9 cellular contexts compared by ENCODE assay signal in genomic region chr1:52603301-52603675, GRCh38. TPM values are rescaled to one million over a fixed set of nuclear protein-coding genes. Genes with fewer than 3 reads are reported as not detected.
A peak's percentile ranks its signal among the peaks of the same experiment; 100 is the strongest.
DNase-seq lines count a peak whose midpoint lies in the region; TF ChIP-seq lines count a peak whose summit lies in the region.
"Had no signal": no experiment of that assay in that cellular context is flagged by ENCODE, and none has a peak within 500 bp of the region (broad histone marks: within the 10 kb centered on the region; RNA-seq: fewer than 3 reads in every experiment).

No MANE protein-coding gene starts in this region.

- DNase-seq in BJ (ENCODE audit: low read depth) (no peak), dorsolateral prefrontal cortex (peak in 1 of 10 donors; percentile 6), ovary (peak in 4 of 5 donors; percentile 16 to 43 (median 24)), NCI-H1930 (lab: John Stamatoyannopoulos, UW) (no peak), D341Med (ENCODE audit: low spot score) (no peak), NCI-H345 (lab: John Stamatoyannopoulos, UW) (no peak), NCI-H2171 treated with DMSO at 0.1 percent for 48 hours (lab: John Stamatoyannopoulos, UW) (no peak)

- H3K27me3 ChIP-seq in BJ (ENCODE audit: control insufficient read depth, insufficient read depth, low read length), result no peaks in the 10 kb centered on the region
- H3K27me3 ChIP-seq in dorsolateral prefrontal cortex, result no peaks in the 10 kb centered on the region
- H3K27me3 ChIP-seq in ovary, result no peaks in the 10 kb centered on the region

- TF ChIP-seq EP300 in ovary (IDR thresholded peaks at IDR 0.05), result no peak

- H3K4me1 ChIP-seq in ovary (ENCODE audit: insufficient read depth), result peaks cover 17% of the 10 kb centered on the region

- TF ChIP-seq CTCF in BJ (IDR thresholded peaks at IDR 0.05; ENCODE audit: insufficient read depth, low read depth, low read length) (no peak), dorsolateral prefrontal cortex (IDR thresholded peaks at IDR 0.05 in 54 of 56, conservative IDR thresholded peaks at IDR 0.05 in 2 of 56; ENCODE audit: low read depth in 1 of 56, partially characterized antibody in 56 of 56) (no peak), ovary (IDR thresholded peaks at IDR 0.05) (no peak)

- H3K9me3 Mint-ChIP-seq in IgD-negative memory B cell, result no peaks in the 10 kb centered on the region

- H3K36me3 Mint-ChIP-seq in IgD-negative memory B cell, result peaks cover 8% of the 10 kb centered on the region

- H3K4me3 Mint-ChIP-seq in IgD-negative memory B cell, result peak overlapping the region; percentile 86 to 99 (median 93)

- no peak for TF ChIP-seq POLR2A in ovary (IDR thresholded peaks at IDR 0.05)

- H3K4me1 Mint-ChIP-seq in IgD-negative memory B cell, result peaks cover 29 to 39% (median 36%) of the 10 kb centered on the region in 3 donors

- H3K4me3 ChIP-seq in BJ (ENCODE audit: low read depth, low read length), result peak overlapping the region; percentile 36; the same call in 1 of the 2 replicates
- H3K4me3 ChIP-seq in dorsolateral prefrontal cortex, result peak overlapping the region in 51 of 59 donors; percentile 39 to 82 (median 71)
- H3K4me3 ChIP-seq in ovary, result no peak overlapping the region

- H3K27ac ChIP-seq in dorsolateral prefrontal cortex (peak overlapping the region in 31 of 59 donors; percentile 3 to 87 (median 71)), ovary (peak overlapping the region in 1 of 2 donors; percentile 87)

- POLR2A ChIA-PET in BJ (lab: Charles Lee), result no interaction called here

- intact Hi-C loops in dorsolateral prefrontal cortex (cut with DNase I), result loop anchor here (2.0 to 5.0 kb wide), 2 partner anchors 50 to 51 kb away; partner anchors contain the start of gene TUT4 (in 2 of the 2)
- intact Hi-C loops in ovary (cut with DNase I), result no loop called here

- H3K36me3 ChIP-seq in BJ (ENCODE audit: control insufficient read depth, insufficient read depth, low read length), result no peaks in the 10 kb centered on the region
- H3K36me3 ChIP-seq in ovary, result no peaks in the 10 kb centered on the region

- no peaks in the 10 kb centered on the region for H3K27me3 Mint-ChIP-seq in IgD-negative memory B cell

- H3K9me3 ChIP-seq in ovary, result no peaks in the 10 kb centered on the region

- WGBS in ovary, 3 donors, result 26 to 44% (median 36%) methylated on average over 7 of the region's 7 CpGs

- CTCF ChIA-PET in BJ (lab: Yijun Ruan, JAX), result interaction anchor here (0.5 kb wide), 1 partner anchor 39 kb away, joined by 3 read pairs; no protein-coding TSS in a partner anchor

- peak overlapping the region; percentile 79 to 95 (median 91) for H3K27ac Mint-ChIP-seq in IgD-negative memory B cell

RNA-seq across cellular contexts. Expression of gene GPX7, which starts 1.1 kb away (rescaled TPM):
- 40.6 and 44.5 TPM in 2 replicates for polyA plus RNA-seq in BJ (2011; rRNA removed)
- polyA minus RNA-seq in BJ (2011; rRNA and poly(A)+ RNA removed), result 14.2 and 28.9 TPM in 2 replicates
- polyA plus RNA-seq in IgD-negative memory B cell, result 28.3 TPM
- total RNA-seq in dorsolateral prefrontal cortex, result 1 to 10 TPM; 2.3 to 9.0 (median 5.6) TPM
- 10 to 100 TPM; 10.3 to 22.1 (median 13.1) TPM for total RNA-seq in ovary
- 10 to 100 TPM; 23.1 to 23.7 TPM for polyA plus RNA-seq in ovary

RNA-seq across cellular contexts. Expression of gene SHISAL2A, which starts 29.7 kb away (rescaled TPM):
- polyA plus RNA-seq in BJ (2011; rRNA removed) (not detected in 2 replicates), IgD-negative memory B cell (17.6 TPM), ovary (not detected)
- polyA minus RNA-seq in BJ (2011; rRNA and poly(A)+ RNA removed), result not detected in 2 replicates
- total RNA-seq in dorsolateral prefrontal cortex (1 to 10 TPM in 42 of 120 experiments, under 1 TPM in 49, not detected in 29; 0.28 to 3.2 (median 0.99) TPM), ovary (under 1 TPM in 4 of 7 donors, not detected in 3; 0.12 to 0.69 (median 0.34) TPM)
- total RNA-seq: renal cortical epithelial cell had no signal

RNA-seq across cellular contexts. Expression of gene TUT4, which starts 50.4 kb away (rescaled TPM):
- 17.6 and 27.9 TPM in 2 replicates for polyA plus RNA-seq in BJ (2011; rRNA removed)
- 7.4 and 8.7 TPM in 2 replicates for polyA minus RNA-seq in BJ (2011; rRNA and poly(A)+ RNA removed)
- polyA plus RNA-seq in IgD-negative memory B cell, result 46.3 TPM
- total RNA-seq in dorsolateral prefrontal cortex, result 100 to 1,000 TPM in 4 of 120 experiments, 10 to 100 TPM in 116; 50.8 to 116 (median 76.8) TPM
- total RNA-seq in ovary, result 10 to 100 TPM; 60.7 to 90.5 (median 79.6) TPM
- 10 to 100 TPM; 35.6 to 41.1 TPM for polyA plus RNA-seq in ovary

Comparison
In these comparisons a context has a peak if more than half of its experiments do, and no peak if none do; other contexts are left out.
1. DNase-seq: peak in ovary (4 of 5); none in BJ (single experiment), NCI-H1930 (0 of 2), D341Med (single experiment), NCI-H345 (single experiment) and NCI-H2171 treated with DMSO at 0.1 percent for 48 hours (single experiment).
2. RNA of gene SHISAL2A, which starts 29.7 kb away (polyA plus RNA-seq): 17.6 TPM in IgD-negative memory B cell (single experiment); not detected in ovary and not detected in BJ; every median in the first group is over 10 times any median in the second.
3. intact Hi-C loops: an anchor here in dorsolateral prefrontal cortex (2.0 to 5.0 kb wide); none called in ovary.